17 cellular contexts compared by ENCODE assay signal in genomic region chr16:83772806-83773205, GRCh38.
"Had no signal": no experiment of that assay in that cellular context is flagged by ENCODE, and none has a peak within 500 bp of the region (broad histone marks: within the 10 kb centered on the region; RNA-seq: fewer than 3 reads in every experiment).

No MANE protein-coding gene starts in this region.

- H3K36me3 ChIP-seq: adrenal gland, spleen, tibial artery, WERI-Rb-1 had no signal

- H3K27ac ChIP-seq: adrenal gland, hepatocyte, tibial artery, WERI-Rb-1 had no signal

- H3K79me2 ChIP-seq: hepatocyte had no signal

- H3K4me2 ChIP-seq: hepatocyte had no signal

- H3K4me3 ChIP-seq: adrenal gland, hepatocyte, spleen, tibial artery had no signal

- H2AFZ ChIP-seq: hepatocyte had no signal

- DNase-seq: activated CD4-positive, alpha-beta T cell treated with anti-CD3 and anti-CD28 coated beads for 1 hour; activated CD4-positive, alpha-beta T cell treated with anti-CD3 and anti-CD28 coated beads, Interleukin-2, amount 50 U/mL, for 4 hours; activated gamma-delta T cell treated with Interleukin-2 at 50 U/mL for 16 hours; activated T-cell treated with anti-CD3 and anti-CD28 coated beads for 4 hours; adrenal gland; erythroblast; left ventricle myocardium superior; posterior cingulate gyrus; retina; spleen; stimulated activated CD4-positive, alpha-beta T cell treated with anti-CD3 and anti-CD28 coated beads, Interleukin-4, amount 100 ng/mL, for 4 hours; stimulated activated naive B cell treated with anti-CD40 and anti-IgM and Interleukin-4, amounts not matched to agents 10 μg/mL and 1 μg/mL and 100 μg/mL, for 72 hours; SW 1271; T-helper 2 cell; tibial artery; WERI-Rb-1 had no signal

- H3K9me3 ChIP-seq: adrenal gland, spleen, tibial artery had no signal

- H3K27me3 ChIP-seq: adrenal gland, hepatocyte, spleen, tibial artery had no signal
